Comparison of ENCODE assay signal across 23 cellular contexts in genomic region chr11:14242733-14243132, GRCh38.
DNase-seq lines count a peak whose midpoint lies in the region; ATAC-seq and TF ChIP-seq lines count a peak whose summit lies in the region.
"Had no signal": no experiment of that assay in that cellular context is flagged by ENCODE, and none has a peak within 500 bp of the region (broad histone marks: within the 10 kb centered on the region; RNA-seq: fewer than 3 reads in every experiment).

No MANE protein-coding gene starts in this region.

- no peak overlapping the region for H3K4me3 ChIP-seq in heart left ventricle
- H3K4me3 ChIP-seq: BLaER1, GM12878 had no signal

- no peaks in the 10 kb centered on the region for H3K36me3 ChIP-seq in heart left ventricle
- H3K36me3 ChIP-seq: BE2C, BLaER1 had no signal

- peaks cover 0 to 7% (median 0%) of the 10 kb centered on the region in 12 donors for H3K4me1 ChIP-seq in heart left ventricle
- H3K4me1 ChIP-seq: BE2C, BLaER1 had no signal

- peaks cover 0 to 14% (median 2%) of the 10 kb centered on the region in 9 donors for H3K27me3 ChIP-seq in heart left ventricle
- H3K27me3 ChIP-seq: BE2C, BLaER1 had no signal

- H3K9me3 ChIP-seq in heart left ventricle, result no peaks in the 10 kb centered on the region
- H3K9me3 ChIP-seq: BE2C, BLaER1 had no signal

- no peak for DNase-seq in heart left ventricle
- DNase-seq in left cardiac atrium, result no peak
- DNase-seq in caudate nucleus (lab: John Stamatoyannopoulos, UW), result no peak
- DNase-seq in sciatic nerve (ENCODE audit: low spot score), result no peak
- DNase-seq in NCI-H1105 treated with DMSO at 0.1 percent for 48 hours (lab: John Stamatoyannopoulos, UW), result no peak
- no peak for DNase-seq in GM20000 (ENCODE audit: low spot score)
- DNase-seq: 8988T; ACHN; BE2C; CD4-positive, alpha-beta memory T cell; CD4-positive, CD25-positive, alpha-beta regulatory T cell; CD8-positive, alpha-beta memory T cell; COR-L47; DMS 273 treated with DMSO at 0.1 percent for 48 hours; DMS153; DMS53; DMS79; DND-41; EL; GDM1 had no signal

- no peak for TF ChIP-seq POLR2A in heart left ventricle (IDR thresholded peaks at IDR 0.05)

- intact Hi-C loops in heart left ventricle (cut with DNase I) (loop anchor here in 2 of 10 donors (10.0 kb wide), 2 partner anchors 98 to 758 kb away; no protein-coding TSS in a partner anchor), left cardiac atrium (cut with DNase I) (loop anchor here in 1 of 2 donors (10.0 kb wide), 1 partner anchor 468 kb away; no protein-coding TSS in a partner anchor), sciatic nerve (cut with DNase I) (no loop called here)

- TF ChIP-seq CTCF in heart left ventricle (IDR thresholded peaks at IDR 0.05), result no peak
- TF ChIP-seq CTCF in GM20000 (IDR thresholded peaks at IDR 0.05; ENCODE audit: extremely low read depth, missing control alignments), result no peak

- WGBS in heart left ventricle, 4 donors, result 86 to 96% (median 93%) methylated on average over 4 of the region's 4 CpGs

- ATAC-seq in heart left ventricle, result peak in 3 of 4 donors; percentile 9 to 35 (median 16)
- ATAC-seq in left cardiac atrium, result no peak
- ATAC-seq in sciatic nerve, result peak; percentile 14
- ATAC-seq: GM12878 had no signal

- no peak overlapping the region for H3K27ac ChIP-seq in heart left ventricle
- peak overlapping the region; percentile 59 for H3K27ac ChIP-seq in caudate nucleus (ENCODE audit: low read depth, low read length)
- H3K27ac ChIP-seq in cingulate gyrus (ENCODE audit: low read depth, low read length), result peak overlapping the region; percentile 39
- H3K27ac ChIP-seq: BLaER1 had no signal

Comparison
In these comparisons a context has a peak if more than half of its experiments do, and no peak if none do; other contexts are left out.
1. ATAC-seq: peak in heart left ventricle (3 of 4) and sciatic nerve (single experiment); none in left cardiac atrium (0 of 2).
2. H3K27ac ChIP-seq: peak in caudate nucleus (single experiment) and cingulate gyrus (single experiment); none in heart left ventricle (0 of 12).